ENCODE assay signal across 17 cellular contexts in the genomic region with DNA sequence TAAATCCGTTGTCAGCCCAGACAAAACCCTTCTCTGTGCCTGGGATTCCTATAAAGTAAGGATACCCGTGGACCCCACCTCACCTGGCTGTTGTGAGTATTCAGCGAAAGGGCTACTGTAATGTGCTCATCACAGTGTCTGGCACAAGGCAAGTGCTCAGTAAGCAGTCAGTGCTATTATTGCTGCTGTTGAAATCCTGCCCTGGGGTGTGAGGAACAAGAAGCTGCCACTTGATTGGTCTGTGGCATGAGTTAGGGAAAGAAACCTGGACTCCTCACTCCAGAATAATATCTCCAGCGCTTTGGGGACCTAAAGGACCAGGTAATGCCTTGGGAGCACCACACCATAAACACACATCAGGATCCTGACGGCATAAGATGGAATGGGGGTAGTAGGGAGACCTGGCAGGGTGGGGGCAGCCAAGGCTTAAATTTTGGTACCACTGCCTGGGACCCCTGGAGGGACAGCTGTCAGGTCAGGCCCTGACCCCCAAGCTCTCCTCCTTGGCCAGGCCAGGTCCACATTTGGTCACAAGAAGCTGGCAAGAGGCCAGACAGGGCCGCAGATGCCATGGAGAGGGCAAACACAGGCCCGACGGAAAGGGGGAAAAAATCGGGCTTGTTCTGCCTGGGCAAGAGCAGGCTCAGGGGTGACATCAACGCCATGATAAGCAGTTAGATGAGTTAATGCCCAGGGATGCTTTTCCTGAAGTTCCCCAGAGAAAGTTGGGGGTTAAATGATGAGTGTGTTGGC.
A peak's percentile ranks its signal among the peaks of the same experiment; 100 is the strongest.
DNase-seq lines count a peak whose midpoint lies in the region; ATAC-seq and TF ChIP-seq lines count a peak whose summit lies in the region.
"Had no signal": no experiment of that assay in that cellular context is flagged by ENCODE, and none has a peak within 500 bp of the region (broad histone marks: within the 10 kb centered on the region; RNA-seq: fewer than 3 reads in every experiment).

No MANE protein-coding gene starts in this region.

- H3K4me1 ChIP-seq in GM23248 (ENCODE audit: insufficient read depth) (peaks cover 72% of the 10 kb centered on the region), heart left ventricle (peaks cover 7 to 90% (median 72%) of the 10 kb centered on the region in 12 donors), smooth muscle cell (ENCODE audit: low read depth) (peaks cover 9% of the 10 kb centered on the region)
- H3K4me1 ChIP-seq: pancreas had no signal

- H3K36me3 ChIP-seq in GM23248 (ENCODE audit: low read depth) (no peaks in the 10 kb centered on the region), heart left ventricle (no peaks in the 10 kb centered on the region), smooth muscle cell (ENCODE audit: low read depth) (no peaks in the 10 kb centered on the region)
- H3K36me3 ChIP-seq: pancreas, tibial artery had no signal

- H3K27ac ChIP-seq in GM23248 (no peak overlapping the region), heart left ventricle (peak overlapping the region; percentile 14 to 93 (median 76)), smooth muscle cell (ENCODE audit: low read depth) (peak overlapping the region; percentile 96)
- H3K27ac ChIP-seq: pancreas had no signal

- DNase-seq in GM23248 = no peak
- no peak for DNase-seq in heart left ventricle
- DNase-seq in smooth muscle cell (lab: John Stamatoyannopoulos, UW; ENCODE audit: unreplicated experiment) = no peak
- no peak for DNase-seq in activated T-cell treated with anti-CD3 and anti-CD28 coated beads, Interleukin-2, amount 50 U/mL, for 72 hours
- DNase-seq in cerebellum (ENCODE audit: low spot score) = no peak
- DNase-seq: activated CD4-positive, alpha-beta T cell treated with anti-CD3 and anti-CD28 coated beads, Interleukin-2, amount 50 U/mL, for 4 hours; activated CD8-positive, alpha-beta memory T cell treated with anti-CD3 and anti-CD28 coated beads, Interleukin-2, amount 50 U/mL, for 48 hours; activated gamma-delta T cell; natural killer cell; NCI-H146; NCI-H748 treated with DMSO at 0.1 percent for 48 hours; stimulated activated naive CD4-positive, alpha-beta T cell; tibial artery had no signal

- H3K27me3 ChIP-seq in GM23248 (replicated peaks; ENCODE audit: insufficient read depth) = no peaks in the 10 kb centered on the region
- H3K27me3 ChIP-seq in heart left ventricle = no peaks in the 10 kb centered on the region
- no peaks in the 10 kb centered on the region for H3K27me3 ChIP-seq in smooth muscle cell (ENCODE audit: low read depth)
- H3K27me3 ChIP-seq: pancreas, tibial artery had no signal

- no peaks in the 10 kb centered on the region for H3K9me2 ChIP-seq in GM23248 (ENCODE audit: insufficient read depth)

- H3K36me3 Mint-ChIP-seq in brain = peaks cover 5% of the 10 kb centered on the region
- no peaks in the 10 kb centered on the region for H3K36me3 Mint-ChIP-seq in activated T-cell treated with anti-CD3 and anti-CD28 coated beads, Interleukin-2, amount 50 U/mL, for 72 hours (ENCODE audit: insufficient read depth in 2 of 2)
- H3K36me3 Mint-ChIP-seq: natural killer cell had no signal

- H3K9me3 Mint-ChIP-seq in brain = peaks cover 0 to 10% (median 4%) of the 10 kb centered on the region in 5 experiments
- no peaks in the 10 kb centered on the region for H3K9me3 Mint-ChIP-seq in activated T-cell treated with anti-CD3 and anti-CD28 coated beads, Interleukin-2, amount 50 U/mL, for 72 hours
- H3K9me3 Mint-ChIP-seq: natural killer cell had no signal

- H4K20me1 ChIP-seq in GM23248 (ENCODE audit: insufficient read depth) (no peaks in the 10 kb centered on the region), smooth muscle cell (ENCODE audit: low read depth) (no peaks in the 10 kb centered on the region)

- H3K4me3 ChIP-seq in GM23248 (no peak overlapping the region), heart left ventricle (no peak overlapping the region), smooth muscle cell (no peak overlapping the region)
- H3K4me3 ChIP-seq: pancreas, tibial artery had no signal

- H3K9me3 ChIP-seq in GM23248 (ENCODE audit: low read depth) (no peaks in the 10 kb centered on the region), heart left ventricle (peaks cover 0 to 5% (median 0%) of the 10 kb centered on the region in 12 donors), smooth muscle cell (replicated peaks; ENCODE audit: low read depth) (no peaks in the 10 kb centered on the region)
- H3K9me3 ChIP-seq: pancreas, tibial artery had no signal

- H2AFZ ChIP-seq in GM23248 (no peak overlapping the region), smooth muscle cell (ENCODE audit: low read depth) (no peak overlapping the region)

- H3K4me1 Mint-ChIP-seq in brain = peaks cover 67% of the 10 kb centered on the region
- H3K4me1 Mint-ChIP-seq in activated T-cell treated with anti-CD3 and anti-CD28 coated beads, Interleukin-2, amount 50 U/mL, for 72 hours (ENCODE audit: low read depth) = peaks cover 18% of the 10 kb centered on the region
- H3K4me1 Mint-ChIP-seq: B cell had no signal

- 94 to 98% methylated on average over 10 of the region's 10 CpGs for WGBS in GM23248 (ENCODE audit: low coverage in 1 of 2, low lambda C conversion rate in 2 of 2, missing lambda C conversion rate in 2 of 2), 2 experiments
- 73 to 83% (median 76%) methylated on average over 10 of the region's 10 CpGs for WGBS in heart left ventricle, 4 donors
- WGBS in smooth muscle cell (ENCODE audit: low lambda C conversion rate) = 90% methylated on average over 10 of the region's 10 CpGs

- peaks cover 58% of the 10 kb centered on the region for H3F3A ChIP-seq in GM23248 (ENCODE audit: insufficient read depth)
- H3F3A ChIP-seq in smooth muscle cell (ENCODE audit: low read depth) = peaks cover 29% of the 10 kb centered on the region

- no peak overlapping the region for H3K9ac ChIP-seq in GM23248
- peak overlapping the region; percentile 78 for H3K9ac ChIP-seq in smooth muscle cell (ENCODE audit: low read depth)

- ATAC-seq in heart left ventricle (peak in 1 of 4 donors; percentile 16), HG03095 (IDR thresholded peaks at IDR 0.05; ENCODE audit: unreplicated experiment) (no peak)
- ATAC-seq in activated T-cell treated with anti-CD3 and anti-CD28 coated beads, Interleukin-2, amount 50 U/mL, for 72 hours (replicated peaks in 1 of 2) = no peak
- ATAC-seq: natural killer cell, pancreas had no signal

- H3K27me3 Mint-ChIP-seq in brain = peaks cover 5% of the 10 kb centered on the region
- peaks cover 19% of the 10 kb centered on the region for H3K27me3 Mint-ChIP-seq in activated T-cell treated with anti-CD3 and anti-CD28 coated beads, Interleukin-2, amount 50 U/mL, for 72 hours (ENCODE audit: low read depth)

- peak overlapping the region in 4 of 5 experiments; percentile 26 to 89 (median 86) for H3K27ac Mint-ChIP-seq in brain
- H3K27ac Mint-ChIP-seq in activated T-cell treated with anti-CD3 and anti-CD28 coated beads, Interleukin-2, amount 50 U/mL, for 72 hours = no peak overlapping the region
- H3K27ac Mint-ChIP-seq: B cell had no signal

- no peak for TF ChIP-seq POLR2A in heart left ventricle (IDR thresholded peaks at IDR 0.05)

- in situ Hi-C loops in GM23248 (cut with MboI) = loop anchor here (10.0 kb wide), 1 partner anchor 286 kb away; the partner anchor contains the start of gene VEGFA

- H3K4me2 ChIP-seq in GM23248 (ENCODE audit: unreplicated experiment) (peak overlapping the region; percentile 18), smooth muscle cell (no peak overlapping the region)

- TF ChIP-seq CTCF in brain (conservative IDR thresholded peaks at IDR 0.05) (no peak), heart left ventricle (IDR thresholded peaks at IDR 0.05) (no peak), smooth muscle cell (IDR thresholded peaks at IDR 0.05; ENCODE audit: borderline replicate concordance, insufficient read depth, poor library complexity, severe bottlenecking) (no peak)

- H3K79me2 ChIP-seq in GM23248 (ENCODE audit: insufficient read depth) (no peaks in the 10 kb centered on the region), smooth muscle cell (ENCODE audit: low read depth) (no peaks in the 10 kb centered on the region)

- intact Hi-C loops in heart left ventricle (cut with DNase I) = loop anchor here in 5 of 10 donors (5.0 to 10.0 kb wide), 3 partner anchors 53 to 206 kb away; no protein-coding TSS in a partner anchor

- no peak overlapping the region for H3K4me3 Mint-ChIP-seq in brain
- H3K4me3 Mint-ChIP-seq in activated T-cell treated with anti-CD3 and anti-CD28 coated beads, Interleukin-2, amount 50 U/mL, for 72 hours = no peak overlapping the region
- H3K4me3 Mint-ChIP-seq: B cell, natural killer cell had no signal
